Comparison of ENCODE assay signal across 31 cellular contexts in genomic region chr3:97200387-97200786, GRCh38.
"Had no signal": no experiment of that assay in that cellular context is flagged by ENCODE, and none has a peak within 500 bp of the region (broad histone marks: within the 10 kb centered on the region; RNA-seq: fewer than 3 reads in every experiment).

No MANE protein-coding gene starts in this region.

- FAIRE-seq: pancreas had no signal

- H3K36me3 ChIP-seq: neutrophil, pancreas, prostate gland, spleen, suprapubic skin, tibial artery, transverse colon, upper lobe of right lung, uterus had no signal

- ATAC-seq: naive thymus-derived CD8-positive, alpha-beta T cell; natural killer cell treated with Interleukin-12 subunit alpha and Interleukin-12 subunit beta and Interleukin-15 and Interleukin-18, amount 100 ng/mL, for 72 hours; pancreas; right cardiac atrium; sciatic nerve; stimulated activated memory B cell treated with anti-CD40 and anti-IgM and Interleukin-4, amounts not matched to agents 10 μg/mL and 1 μg/mL and 100 μg/mL, for 72 hours; stimulated activated naive CD8-positive, alpha-beta T cell treated with anti-CD3 and anti-CD28 coated beads, Interleukin-15, amount 100 ng/mL, for 72 hours; stimulated activated naive CD8-positive, alpha-beta T cell treated with anti-CD3 and anti-CD28 coated beads, Interleukin-15, Interleukin-2, amounts not matched to agents 100 U/mL and 50 U/mL, for 24 hours; upper lobe of right lung had no signal

- H3K4me3 ChIP-seq: pancreas, prostate gland, skin epidermis, smooth muscle cell, spleen, suprapubic skin, testis, tibial artery, transverse colon, upper lobe of right lung, uterus had no signal

- H3K9me3 ChIP-seq: neutrophil, pancreas, prostate gland, suprapubic skin, testis, tibial artery, transverse colon, upper lobe of right lung, uterus had no signal

- H3K27me3 Mint-ChIP-seq: naive thymus-derived CD8-positive, alpha-beta T cell; natural killer cell treated with Interleukin-12 subunit alpha and Interleukin-12 subunit beta and Interleukin-15 and Interleukin-18, amount 100 ng/mL, for 72 hours; stimulated activated memory B cell treated with anti-CD40 and anti-IgM and Interleukin-4, amounts not matched to agents 10 μg/mL and 1 μg/mL and 100 μg/mL, for 72 hours; stimulated activated naive CD8-positive, alpha-beta T cell treated with anti-CD3 and anti-CD28 coated beads, Interleukin-15, amount 100 ng/mL, for 72 hours; type B pancreatic cell had no signal

- H3K4me2 ChIP-seq: smooth muscle cell had no signal

- DNase-seq: naive thymus-derived CD8-positive, alpha-beta T cell; nephron progenitor cell; nucleus accumbens; pancreas; retina; right cardiac atrium; spleen; stimulated activated CD4-positive, alpha-beta T cell treated with anti-CD3 and anti-CD28 coated beads, Interleukin-12 subunit alpha, Interleukin-12 subunit beta, amount 100 ng/mL, for 4 hours; stimulated activated CD4-positive, alpha-beta T cell treated with anti-CD3 and anti-CD28 coated beads, Interleukin-1b, Interleukin-23, amount 100 ng/mL, for 48 hours; stimulated activated CD4-positive, alpha-beta T cell treated with anti-CD3 and anti-CD28 coated beads, Interleukin-4, amount 100 ng/mL, for 1 hour; stimulated activated CD4-positive, alpha-beta T cell treated with anti-CD3 and anti-CD28 coated beads, Interleukin-4, amount 100 ng/mL, for 4 hours; stimulated activated CD8-positive, alpha-beta memory T cell treated with anti-CD3 and anti-CD28 coated beads, Interleukin-4, amount 100 ng/mL, for 48 hours; stimulated activated naive CD4-positive, alpha-beta T cell; stimulated activated naive CD8-positive, alpha-beta T cell treated with anti-CD3 and anti-CD28 coated beads, Interleukin-15, amount 100 ng/mL, for 72 hours; stimulated activated naive CD8-positive, alpha-beta T cell treated with anti-CD3 and anti-CD28 coated beads, Interleukin-15, Interleukin-2, amounts not matched to agents 100 U/mL and 50 U/mL, for 24 hours; substantia nigra; testis; tibial artery; transverse colon; upper lobe of right lung; uterus had no signal

- H3K4me1 ChIP-seq: pancreas, prostate gland, spleen, suprapubic skin, testis, tibial artery, transverse colon, upper lobe of right lung, uterus had no signal

- H3K4me1 Mint-ChIP-seq: naive thymus-derived CD8-positive, alpha-beta T cell; nephron progenitor cell; neural crest cell; stimulated activated memory B cell treated with anti-CD40 and anti-IgM and Interleukin-4, amounts not matched to agents 10 μg/mL and 1 μg/mL and 100 μg/mL, for 72 hours; stimulated activated naive CD8-positive, alpha-beta T cell treated with anti-CD3 and anti-CD28 coated beads, Interleukin-15, amount 100 ng/mL, for 72 hours had no signal

- H3K9me3 Mint-ChIP-seq: nephron progenitor cell; neural crest cell; stimulated activated memory B cell treated with anti-CD40 and anti-IgM and Interleukin-4, amounts not matched to agents 10 μg/mL and 1 μg/mL and 100 μg/mL, for 72 hours; type B pancreatic cell had no signal

- H3K4me3 Mint-ChIP-seq: naive thymus-derived CD8-positive, alpha-beta T cell; natural killer cell treated with Interleukin-12 subunit alpha and Interleukin-12 subunit beta and Interleukin-15 and Interleukin-18, amount 100 ng/mL, for 72 hours; nephron progenitor cell; neural crest cell; stimulated activated memory B cell treated with anti-CD40 and anti-IgM and Interleukin-4, amounts not matched to agents 10 μg/mL and 1 μg/mL and 100 μg/mL, for 72 hours; stimulated activated naive CD8-positive, alpha-beta T cell treated with anti-CD3 and anti-CD28 coated beads, Interleukin-15, amount 100 ng/mL, for 72 hours; type B pancreatic cell had no signal

- H3K36me3 Mint-ChIP-seq: natural killer cell treated with Interleukin-12 subunit alpha and Interleukin-12 subunit beta and Interleukin-15 and Interleukin-18, amount 100 ng/mL, for 72 hours; stimulated activated memory B cell treated with anti-CD40 and anti-IgM and Interleukin-4, amounts not matched to agents 10 μg/mL and 1 μg/mL and 100 μg/mL, for 72 hours; type B pancreatic cell had no signal

- H3K27ac ChIP-seq: neutrophil, pancreas, prostate gland, skin epidermis, spleen, suprapubic skin, testis, tibial artery, transverse colon, upper lobe of right lung, uterus had no signal

- H3K27me3 ChIP-seq: neutrophil, pancreas, spleen, suprapubic skin, testis, tibial artery, transverse colon, upper lobe of right lung, uterus had no signal

- H3K27ac Mint-ChIP-seq: naive thymus-derived CD8-positive, alpha-beta T cell; natural killer cell treated with Interleukin-12 subunit alpha and Interleukin-12 subunit beta and Interleukin-15 and Interleukin-18, amount 100 ng/mL, for 72 hours; nephron progenitor cell; stimulated activated memory B cell treated with anti-CD40 and anti-IgM and Interleukin-4, amounts not matched to agents 10 μg/mL and 1 μg/mL and 100 μg/mL, for 72 hours; stimulated activated naive CD8-positive, alpha-beta T cell treated with anti-CD3 and anti-CD28 coated beads, Interleukin-15, amount 100 ng/mL, for 72 hours; type B pancreatic cell had no signal
